8 cellular contexts compared by ENCODE assay signal in the genomic region with DNA sequence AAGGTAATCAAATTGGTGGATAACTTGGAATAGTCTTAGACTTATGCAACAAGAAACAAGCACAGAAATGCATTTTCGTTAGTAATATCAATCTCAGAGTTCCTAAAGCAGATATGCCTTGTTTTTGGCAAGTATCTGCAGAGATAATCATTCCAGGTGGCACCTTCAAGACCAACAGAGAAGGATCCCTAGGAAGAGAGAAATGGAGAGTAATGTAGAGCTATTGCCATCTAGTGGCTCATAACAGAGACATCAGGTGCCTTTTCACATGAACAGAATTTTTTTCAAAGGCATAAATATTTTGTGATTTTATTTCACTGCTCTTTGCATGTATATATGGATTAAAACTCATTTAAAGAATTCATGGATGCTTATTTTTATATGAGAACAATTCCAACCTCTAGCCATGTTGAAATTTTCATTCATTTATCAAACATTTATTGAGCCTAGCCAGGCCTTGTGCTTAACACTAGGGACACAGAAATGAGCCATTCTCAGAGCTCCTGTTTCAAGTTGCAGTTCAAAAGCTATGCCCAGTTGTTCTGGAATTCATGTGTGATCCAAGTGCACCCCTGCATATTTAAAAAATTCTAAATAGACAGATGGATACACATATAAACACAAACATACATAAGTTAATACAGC.
DNase-seq lines count a peak whose midpoint lies in the region; ATAC-seq and TF ChIP-seq lines count a peak whose summit lies in the region.

No MANE protein-coding gene starts in this region.

- H3K36me3 ChIP-seq in DND-41 (ENCODE audit: insufficient read depth, low read length) (no peaks in the 10 kb centered on the region), Panc1 (ENCODE audit: control insufficient read depth, insufficient read depth, low read length) (no peaks in the 10 kb centered on the region), fibroblast of lung (ENCODE audit: control insufficient read depth, insufficient read depth, low read length) (no peaks in the 10 kb centered on the region)

- POLR2A ChIA-PET in Panc1 (lab: Charles Lee) = no interaction called here

- H3K4me2 ChIP-seq in DND-41 (ENCODE audit: insufficient read depth, low read length) (no peak overlapping the region), fibroblast of lung (ENCODE audit: extremely low read depth, insufficient read depth, low read length) (no peak overlapping the region)

- CTCF ChIA-PET in Panc1 (lab: Charles Lee) = interaction anchor here (0.6 kb wide), 1 partner anchor 265 kb away, joined by 3 read pairs; no protein-coding TSS in a partner anchor

- TF ChIP-seq CTCF in DND-41 (IDR thresholded peaks at IDR 0.05; ENCODE audit: borderline replicate concordance, extremely low read depth, low read length, poor library complexity, severe bottlenecking) (peak; percentile 60), Panc1 (IDR thresholded peaks at IDR 0.05) (peak; percentile 58; the same call in 1 of the 2 replicates), fibroblast of lung (conservative IDR thresholded peaks at IDR 0.05 in 1 of 2, IDR thresholded peaks at IDR 0.05 in 1 of 2; ENCODE audit: low read depth in 1 of 2, low read length in 2 of 2) (peak; percentile 58 to 60)

- H3K4me1 ChIP-seq in DND-41 (ENCODE audit: insufficient read depth, low read length) = no peaks in the 10 kb centered on the region
- H3K4me1 ChIP-seq in Panc1 (ENCODE audit: control insufficient read depth, insufficient read depth, low read length) = no peaks in the 10 kb centered on the region
- no peaks in the 10 kb centered on the region for H3K4me1 ChIP-seq in fibroblast of lung (ENCODE audit: control insufficient read depth, extremely low read depth, insufficient read depth, low read length)

- H3K9me3 ChIP-seq in DND-41 (ENCODE audit: insufficient read depth, low read length, severe bottlenecking) = no peaks in the 10 kb centered on the region
- no peaks in the 10 kb centered on the region for H3K9me3 ChIP-seq in Panc1 (ENCODE audit: control insufficient read depth, insufficient read depth, low read depth, low read length)
- no peaks in the 10 kb centered on the region for H3K9me3 ChIP-seq in fibroblast of lung (ENCODE audit: control insufficient read depth, insufficient read depth, low read depth, low read length)

- H3K79me2 ChIP-seq in DND-41 (ENCODE audit: insufficient read depth, low read length) = no peaks in the 10 kb centered on the region
- H3K79me2 ChIP-seq in fibroblast of lung (ENCODE audit: control insufficient read depth, insufficient read depth, low read length) = no peaks in the 10 kb centered on the region

- no peak overlapping the region for H3K27ac ChIP-seq in DND-41 (ENCODE audit: low read length)
- H3K27ac ChIP-seq in Panc1 (ENCODE audit: low read length) = no peak overlapping the region
- no peak overlapping the region for H3K27ac ChIP-seq in fibroblast of lung (ENCODE audit: insufficient read depth, low read length)

- H2AFZ ChIP-seq in DND-41 (ENCODE audit: low read depth, low read length) (no peak overlapping the region), fibroblast of lung (ENCODE audit: low read length) (no peak overlapping the region)

- H3K9ac ChIP-seq in DND-41 (ENCODE audit: low read depth, low read length) = no peak overlapping the region
- no peak overlapping the region for H3K9ac ChIP-seq in fibroblast of lung (ENCODE audit: insufficient read depth, low read length)

- in situ Hi-C loops in Panc1 (cut with HindIII; ENCODE audit: low pct_unique_long_range_greater_than_20kb, low sequenced_read_pairs) = no loop called here

- intact Hi-C loops in Panc1 (cut with micrococcal nuclease; ENCODE audit: unreplicated experiment) = loop anchor here (2.0 to 10.0 kb wide), 2 partner anchors 210 to 1752 kb away; no protein-coding TSS in a partner anchor

- H4K20me1 ChIP-seq in DND-41 (ENCODE audit: insufficient read depth, low read length) (no peaks in the 10 kb centered on the region), fibroblast of lung (ENCODE audit: control insufficient read depth, extremely low read depth, insufficient read depth, low read length) (no peaks in the 10 kb centered on the region)

- 0 out of 3 replicates have a peak, but pooled peaks have one; percentile 44 for ATAC-seq in DND-41 (ENCODE audit: insufficient read depth, low read depth)
- ATAC-seq in GM21526 (IDR thresholded peaks at IDR 0.05; ENCODE audit: low FRiP score, unreplicated experiment) = peak; percentile 76
- ATAC-seq in Panc1 = no peak

- H3K4me3 ChIP-seq in DND-41 (ENCODE audit: low read depth in 1 of 2, low read length in 2 of 2) (no peak overlapping the region), Panc1 (ENCODE audit: low read depth in 2 of 2, low read length in 2 of 2) (no peak overlapping the region), fibroblast of lung (replicated peaks in 1 of 4; ENCODE audit: control extremely low read depth in 1 of 4, insufficient read depth in 1 of 4, low read depth in 3 of 4, low read length in 4 of 4) (no peak overlapping the region), skeletal muscle cell (ENCODE audit: low read depth, low read length) (no peak overlapping the region)

- H3K27me3 ChIP-seq in DND-41 (ENCODE audit: insufficient read depth, low read length, poor library complexity) (no peaks in the 10 kb centered on the region), Panc1 (ENCODE audit: control insufficient read depth, insufficient read depth, low read length) (no peaks in the 10 kb centered on the region), fibroblast of lung (ENCODE audit: control insufficient read depth, insufficient read depth, low read length) (no peaks in the 10 kb centered on the region)

- no TSS peak for BruUV-seq in Panc1 (replicated peaks; lab: Mats Ljungman, UMichigan)

- DNase-seq in DND-41 (no peak), LHCN-M2 (ENCODE audit: low read depth) (peak; percentile 18), Panc1 (ENCODE audit: low read depth, low spot score) (peak; percentile 8), fibroblast of lung (ENCODE audit: low read depth in 2 of 2) (peak; percentile 18 to 45), skeletal muscle cell (ENCODE audit: low read depth) (peak; percentile 14), GM19240 (ENCODE audit: insufficient read length, low spot score) (no peak)
- no peak for DNase-seq in activated CD4-positive, alpha-beta T cell treated with anti-CD3 and anti-CD28 coated beads for 4 hours

Comparison
In these comparisons a context has a peak if more than half of its experiments do, and no peak if none do; other contexts are left out.
1. DNase-seq: peak in LHCN-M2 (single experiment), Panc1 (single experiment), fibroblast of lung (2 of 2) and skeletal muscle cell (single experiment); none in DND-41 (single experiment), GM19240 (single experiment) and activated CD4-positive, alpha-beta T cell treated with anti-CD3 and anti-CD28 coated beads for 4 hours (0 of 2).
2. Peak in every context shown above with its lines, with median percentiles within 50 percentile points of each other: CTCF ChIP-seq.